9 cellular contexts compared by ENCODE assay signal in genomic region chr11:7673724-7674434, GRCh38. TPM values are rescaled to one million over a fixed set of nuclear protein-coding genes. Genes with fewer than 3 reads are reported as not detected.
DNase-seq lines count a peak whose midpoint lies in the region; ATAC-seq, FAIRE-seq and TF ChIP-seq lines count a peak whose summit lies in the region.
"Had no signal": no experiment of that assay in that cellular context is flagged by ENCODE, and none has a peak within 500 bp of the region (broad histone marks: within the 10 kb centered on the region; RNA-seq: fewer than 3 reads in every experiment).

No MANE protein-coding gene starts in this region.

- H3K79me2 ChIP-seq in GM23248 (ENCODE audit: insufficient read depth): no peaks in the 10 kb centered on the region

- H3K9ac ChIP-seq in GM23248: peak overlapping the region; percentile 68

- peak overlapping the region; percentile 77 for H2AFZ ChIP-seq in GM23248

- H3K4me3 ChIP-seq in GM23248: peak overlapping the region; percentile 67
- H3K4me3 ChIP-seq in right cardiac atrium (ENCODE audit: low read length): peak overlapping the region; percentile 53
- H3K4me3 ChIP-seq in sigmoid colon: peak overlapping the region; percentile 27 to 59 (median 50)

- peak overlapping the region; percentile 51 for H3K4me2 ChIP-seq in GM23248 (ENCODE audit: unreplicated experiment)

- H3K9me3 ChIP-seq in GM23248 (ENCODE audit: low read depth) (no peaks in the 10 kb centered on the region), right cardiac atrium (ENCODE audit: control insufficient read depth, low read length) (no peaks in the 10 kb centered on the region), sigmoid colon (no peaks in the 10 kb centered on the region)

- H3K27me3 ChIP-seq in GM23248 (replicated peaks; ENCODE audit: insufficient read depth): no peaks in the 10 kb centered on the region
- no peaks in the 10 kb centered on the region for H3K27me3 ChIP-seq in right cardiac atrium (ENCODE audit: control insufficient read depth, insufficient read depth)
- peaks cover 4 to 32% (median 21%) of the 10 kb centered on the region in 3 donors for H3K27me3 ChIP-seq in sigmoid colon

- peaks cover 32% of the 10 kb centered on the region for H3F3A ChIP-seq in GM23248 (ENCODE audit: insufficient read depth)

- WGBS in GM23248 (ENCODE audit: low coverage in 1 of 2, low lambda C conversion rate in 2 of 2, missing lambda C conversion rate in 2 of 2), 2 experiments: 10 to 11% methylated on average over 70 to 72 of the region's 72 CpGs
- WGBS in right cardiac atrium: 4% methylated on average over 72 of the region's 72 CpGs
- WGBS in sigmoid colon, 2 donors: 1 to 3% methylated on average over 72 of the region's 72 CpGs

- intact Hi-C loops in right cardiac atrium (cut with DNase I) (no loop called here), sigmoid colon (cut with DNase I) (no loop called here)

- in situ Hi-C loops in GM23248 (cut with MboI): no loop called here

- H3K4me1 ChIP-seq in GM23248 (ENCODE audit: insufficient read depth) (peaks cover 17% of the 10 kb centered on the region), right cardiac atrium (ENCODE audit: control insufficient read depth, insufficient read depth, low read length) (peaks cover 4% of the 10 kb centered on the region), sigmoid colon (peaks cover 0 to 35% (median 21%) of the 10 kb centered on the region in 4 donors)

- peak overlapping the region; percentile 71 to 84 for H3K4me3 Mint-ChIP-seq in activated T-cell treated with anti-CD3 and anti-CD28 coated beads, Interleukin-2, amount 50 U/mL, for 72 hours

- no peak for TF ChIP-seq EP300 in sigmoid colon (IDR thresholded peaks at IDR 0.05)

- TF ChIP-seq CTCF in C4-2B (conservative IDR thresholded peaks at IDR 0.05) (no peak), sigmoid colon (IDR thresholded peaks at IDR 0.05) (no peak)

- peaks cover 52% of the 10 kb centered on the region for H3K27me3 Mint-ChIP-seq in activated T-cell treated with anti-CD3 and anti-CD28 coated beads, Interleukin-2, amount 50 U/mL, for 72 hours (ENCODE audit: low read depth)

- H3K36me3 Mint-ChIP-seq in activated T-cell treated with anti-CD3 and anti-CD28 coated beads, Interleukin-2, amount 50 U/mL, for 72 hours (ENCODE audit: insufficient read depth in 2 of 2): no peaks in the 10 kb centered on the region

- H3K4me1 Mint-ChIP-seq in activated T-cell treated with anti-CD3 and anti-CD28 coated beads, Interleukin-2, amount 50 U/mL, for 72 hours (ENCODE audit: low read depth): peaks cover 48% of the 10 kb centered on the region

- H3K9me3 Mint-ChIP-seq in activated T-cell treated with anti-CD3 and anti-CD28 coated beads, Interleukin-2, amount 50 U/mL, for 72 hours: no peaks in the 10 kb centered on the region

- H4K20me1 ChIP-seq in GM23248 (ENCODE audit: insufficient read depth): no peaks in the 10 kb centered on the region

- H3K27ac Mint-ChIP-seq in activated T-cell treated with anti-CD3 and anti-CD28 coated beads, Interleukin-2, amount 50 U/mL, for 72 hours: no peak overlapping the region

- H3K27ac ChIP-seq in C4-2B (peak overlapping the region; percentile 46), GM23248 (no peak overlapping the region), right cardiac atrium (ENCODE audit: low read length) (no peak overlapping the region), sigmoid colon (peak overlapping the region; percentile 40 to 61 (median 58))

- DNase-seq in GM23248 (peak; percentile 48), right cardiac atrium (peak; percentile 44 to 77 (median 68)), sigmoid colon (peak; percentile 72), activated gamma-delta T cell treated with Interleukin-2 at 50 U/mL for 16 hours (no peak), NCI-H1417 treated with DMSO at 0.1 percent for 48 hours (lab: John Stamatoyannopoulos, UW) (no peak), urothelium cell line (ENCODE audit: low spot score) (no peak)
- DNase-seq in activated T-cell treated with anti-CD3 and anti-CD28 coated beads, Interleukin-2, amount 50 U/mL, for 72 hours: peak; percentile 14 to 34

- no peaks in the 10 kb centered on the region for H3K9me2 ChIP-seq in GM23248 (ENCODE audit: insufficient read depth)

- ATAC-seq in activated T-cell treated with anti-CD3 and anti-CD28 coated beads, Interleukin-2, amount 50 U/mL, for 72 hours (replicated peaks in 1 of 2): peak; percentile 50 to 59
- ATAC-seq in right cardiac atrium: peak; percentile 68 to 70

- H3K36me3 ChIP-seq in GM23248 (ENCODE audit: low read depth) (no peaks in the 10 kb centered on the region), sigmoid colon (no peaks in the 10 kb centered on the region)

- no peak for TF ChIP-seq POLR2A in sigmoid colon (IDR thresholded peaks at IDR 0.05)

- FAIRE-seq in urothelium cell line (lab: Jason Lieb, UNC): no peak

RNA-seq across cellular contexts. Expression of gene CYB5R2, which starts 0.6 kb away (rescaled TPM):
- total RNA-seq in GM23248 (2014; rRNA removed; shearing (Covaris generic)): 6.2 and 11.5 TPM in 2 replicates
- polyA plus RNA-seq in GM23248 (2016; fragmentation: Nextera tagmentation; extraction: Ambion mirVana): 16.1 and 16.4 TPM in 2 replicates
- 10 to 100 TPM; 12.8 to 14.8 TPM for total RNA-seq in activated T-cell treated with anti-CD3 and anti-CD28 coated beads, Interleukin-2, amount 50 U/mL, for 72 hours
- 1 to 10 TPM; 1.6 to 4.4 (median 2.8) TPM for total RNA-seq in right cardiac atrium
- 2.4 TPM for polyA plus RNA-seq in right cardiac atrium
- 1 to 10 TPM; 1.4 to 4.6 (median 3.1) TPM for total RNA-seq in sigmoid colon
- polyA plus RNA-seq in sigmoid colon: 1 to 10 TPM; 3.0 to 7.8 (median 6.7) TPM

RNA-seq across cellular contexts. Expression of gene OVCH2, which starts 32.4 kb away (rescaled TPM):
- total RNA-seq in GM23248 (2014; rRNA removed; shearing (Covaris generic)): not detected in 2 replicates
- polyA plus RNA-seq in GM23248 (2016; fragmentation: Nextera tagmentation; extraction: Ambion mirVana) (0.14 and 0.34 TPM in 2 replicates), right cardiac atrium (not detected), sigmoid colon (not detected)
- not detected for total RNA-seq in activated T-cell treated with anti-CD3 and anti-CD28 coated beads, Interleukin-2, amount 50 U/mL, for 72 hours
- total RNA-seq in right cardiac atrium (not detected), sigmoid colon (not detected)
- total RNA-seq: glomerular endothelial cell had no signal

Comparison
In these comparisons a context has a peak if more than half of its experiments do, and no peak if none do; other contexts are left out.
1. H3K27ac ChIP-seq: peak in C4-2B (single experiment) and sigmoid colon (4 of 4); none in GM23248 (single experiment) and right cardiac atrium (single experiment).
2. DNase-seq: peak in GM23248 (single experiment), activated T-cell treated with anti-CD3 and anti-CD28 coated beads, Interleukin-2, amount 50 U/mL, for 72 hours (2 of 2), right cardiac atrium (3 of 3) and sigmoid colon (single experiment); none in activated gamma-delta T cell treated with Interleukin-2 at 50 U/mL for 16 hours (single experiment), NCI-H1417 treated with DMSO at 0.1 percent for 48 hours (single experiment) and urothelium cell line (single experiment).
3. Peak in every context shown above with its lines, with median percentiles within 50 percentile points of each other: H3K4me3 ChIP-seq.